1 cellular context compared by ENCODE assay signal in the genomic region with DNA sequence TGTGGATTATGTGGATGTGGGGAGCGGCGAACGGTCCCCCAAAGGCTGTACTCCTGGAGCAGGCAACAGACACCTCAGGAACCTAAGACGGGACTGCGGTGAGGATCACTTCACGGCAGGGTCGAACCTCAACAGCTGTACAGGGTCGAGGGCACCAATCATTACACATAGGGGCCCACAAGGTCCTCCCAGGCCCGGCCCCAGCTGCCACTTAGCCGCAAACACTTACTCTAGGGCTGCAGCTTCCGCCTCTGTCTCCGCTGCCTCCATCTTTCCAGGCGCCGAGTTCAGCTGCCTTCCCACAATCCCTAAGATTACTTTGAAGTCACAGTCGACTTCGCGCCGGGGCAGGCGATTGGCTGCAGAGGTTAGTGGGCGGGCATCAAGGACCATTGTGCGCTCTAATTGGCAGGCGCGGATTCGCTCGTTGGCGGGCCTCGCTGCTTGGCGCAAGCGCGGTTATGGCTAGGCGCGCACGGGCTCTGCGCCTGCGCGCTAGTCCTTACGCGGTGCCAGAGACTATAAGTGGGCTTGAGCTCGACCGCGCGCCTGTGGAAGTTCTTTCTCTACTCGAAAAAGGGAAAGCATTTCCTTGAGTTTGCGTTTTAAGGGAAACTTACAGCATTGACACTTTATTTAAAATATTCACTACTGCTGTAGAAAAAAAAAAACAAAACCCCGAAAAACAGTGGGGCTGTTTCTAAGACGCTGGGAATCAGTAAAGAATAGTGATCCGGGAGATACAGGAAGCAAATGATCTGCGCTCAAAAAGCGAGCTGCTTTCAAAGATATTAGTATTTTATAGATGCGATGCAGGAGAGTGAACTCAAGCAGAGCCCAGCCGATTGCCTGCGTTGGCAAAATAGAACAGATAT.
TF ChIP-seq lines count a peak whose summit lies in the region.

A gene with protein sequence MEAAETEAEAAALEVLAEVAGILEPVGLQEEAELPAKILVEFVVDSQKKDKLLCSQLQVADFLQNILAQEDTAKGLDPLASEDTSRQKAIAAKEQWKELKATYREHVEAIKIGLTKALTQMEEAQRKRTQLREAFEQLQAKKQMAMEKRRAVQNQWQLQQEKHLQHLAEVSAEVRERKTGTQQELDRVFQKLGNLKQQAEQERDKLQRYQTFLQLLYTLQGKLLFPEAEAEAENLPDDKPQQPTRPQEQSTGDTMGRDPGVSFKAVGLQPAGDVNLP (minus strand): TSS at position 293 of the 875 bp plus-strand sequence. CDS start 23 bp downstream, at position 270.

TF ChIP-seq in K562, 482 proteins besides CTCF, POLR2A, EP300 and RAD21 (continued from another document and continues in another):
- TF ChIP-seq NCOA6 (IDR thresholded peaks at IDR 0.05) (no peak), ZNF134 (CRISPR knock-in tag; conservative IDR thresholded peaks at IDR 0.05) (no peak), FOXK1 (CRISPR knock-in tag; IDR thresholded peaks at IDR 0.05; ENCODE audit: borderline replicate concordance) (no peak), SNIP1 (IDR thresholded peaks at IDR 0.05; ENCODE audit: low read depth) (no peak), E2F3 (CRISPR knock-in tag; IDR thresholded peaks at IDR 0.05) (peak; percentile 92), HSF4 (CRISPR knock-in tag; IDR thresholded peaks at IDR 0.05; ENCODE audit: borderline replicate concordance) (no peak), ZC3H11A (IDR thresholded peaks at IDR 0.05; ENCODE audit: low read depth, low read length) (no peak), KAT8 (IDR thresholded peaks at IDR 0.05; ENCODE audit: low read depth) (no peak), ZNF707 (CRISPR knock-in tag; conservative IDR thresholded peaks at IDR 0.05) (no peak), MYC (IDR thresholded peaks at IDR 0.05; ENCODE audit: low read depth, low read length) (0 out of 2 replicates have a peak, but pooled peaks have one; percentile 27), MYC (CRISPR knock-in tag; IDR thresholded peaks at IDR 0.05; ENCODE audit: borderline replicate concordance, low read depth) (no peak), ZNF696 (CRISPR knock-in tag; conservative IDR thresholded peaks at IDR 0.05) (no peak), ZNF644 (tag; IDR thresholded peaks at IDR 0.05; ENCODE audit: low read depth) (no peak), GATA2 (CRISPR knock-in tag; IDR thresholded peaks at IDR 0.05) (no peak), GATAD2B (IDR thresholded peaks at IDR 0.05; ENCODE audit: borderline replicate concordance) (no peak; the same call in 1 of the 2 replicates), LARP7 (IDR thresholded peaks at IDR 0.05) (no peak), NR4A1 (CRISPR knock-in tag; IDR thresholded peaks at IDR 0.05) (peak; percentile 58; the same call in 1 of the 2 replicates), NR4A1 (tag; IDR thresholded peaks at IDR 0.05) (no peak), TAF15 (IDR thresholded peaks at IDR 0.05; ENCODE audit: low read depth, low read length) (no peak), ELF1 (tag; IDR thresholded peaks at IDR 0.05) (0 out of 2 replicates have a peak, but pooled peaks have one; percentile 53), OTX1 (CRISPR knock-in tag; IDR thresholded peaks at IDR 0.05) (no peak), ZNF282 (CRISPR knock-in tag; IDR thresholded peaks at IDR 0.05) (no peak), CBX3 (IDR thresholded peaks at IDR 0.05; ENCODE audit: borderline replicate concordance in 1 of 2, low read length in 2 of 2) (no peak), SIX5 (IDR thresholded peaks at IDR 0.05; ENCODE audit: borderline replicate concordance in 1 of 2, insufficient read depth in 1 of 2, low read depth in 1 of 2, low read length in 2 of 2) (no peak), RBFOX2 (IDR thresholded peaks at IDR 0.05; ENCODE audit: low read depth, low read length) (peak; percentile 95), BRD9 (IDR thresholded peaks at IDR 0.05; ENCODE audit: low read depth, partially characterized antibody) (no peak), CEBPB (tag; IDR thresholded peaks at IDR 0.05) (no peak), ZBTB2 (IDR thresholded peaks at IDR 0.05) (peak; percentile 90), HMBOX1 (IDR thresholded peaks at IDR 0.05) (no peak), BDP1 (IDR thresholded peaks at IDR 0.05; ENCODE audit: insufficient read depth, insufficient read length) (no peak), ATF2 (CRISPR knock-in tag; IDR thresholded peaks at IDR 0.05) (no peak), CBFB (CRISPR knock-in tag; IDR thresholded peaks at IDR 0.05) (no peak), RCOR1 (IDR thresholded peaks at IDR 0.05; ENCODE audit: borderline replicate concordance in 1 of 2, low read depth in 2 of 2, low read length in 2 of 2) (no peak), NUFIP1 (IDR thresholded peaks at IDR 0.05; ENCODE audit: partially characterized antibody) (no peak), ZNF197 (CRISPR knock-in tag; IDR thresholded peaks at IDR 0.05; ENCODE audit: low read depth) (no peak), FOS (IDR thresholded peaks at IDR 0.05; ENCODE audit: extremely low read depth, insufficient read length) (peak; percentile 92), ARID2 (IDR thresholded peaks at IDR 0.05) (no peak), YY1 (IDR thresholded peaks at IDR 0.05; ENCODE audit: borderline replicate concordance in 1 of 3, control insufficient read depth in 1 of 3, extremely low read depth in 1 of 3, insufficient read depth in 3 of 3, insufficient read length in 1 of 3, insufficient replicate concordance in 2 of 3, low read depth in 1 of 3, low read length in 2 of 3) (peak; percentile 61 to 92 (median 77)), HNRNPL (IDR thresholded peaks at IDR 0.05; ENCODE audit: low read depth, low read length) (no peak), POLR2AphosphoS2 (IDR thresholded peaks at IDR 0.05; ENCODE audit: low read length) (peak; percentile 60; the same call in 1 of the 2 replicates), ILK (tag; IDR thresholded peaks at IDR 0.05; ENCODE audit: borderline replicate concordance, low read depth) (no peak), PTBP1 (IDR thresholded peaks at IDR 0.05; ENCODE audit: low read depth, low read length) (no peak), KDM2B (CRISPR knock-in tag; IDR thresholded peaks at IDR 0.05) (no peak), SETDB1 (IDR thresholded peaks at IDR 0.05; ENCODE audit: low read length) (peak; percentile 81), ZNF253 (CRISPR knock-in tag; conservative IDR thresholded peaks at IDR 0.05) (no peak), CBX2 (IDR thresholded peaks at IDR 0.05; ENCODE audit: insufficient read depth, low read length, poor library complexity, severe bottlenecking) (no peak), ZNF507 (tag; conservative IDR thresholded peaks at IDR 0.05) (no peak), GTF2A2 (tag; IDR thresholded peaks at IDR 0.05) (no peak), ZNF232 (CRISPR knock-in tag; IDR thresholded peaks at IDR 0.05) (no peak), ARID1B (IDR thresholded peaks at IDR 0.05) (no peak), L3MBTL2 (IDR thresholded peaks at IDR 0.05) (peak; percentile 71), SMAD2 (IDR thresholded peaks at IDR 0.05; ENCODE audit: low read depth, low read length) (no peak), LCOR (CRISPR knock-in tag; IDR thresholded peaks at IDR 0.05) (no peak), MECOM (CRISPR knock-in tag; IDR thresholded peaks at IDR 0.05) (no peak), ZNF592 (IDR thresholded peaks at IDR 0.05) (no peak), ZNF143 (CRISPR knock-in tag; IDR thresholded peaks at IDR 0.05) (peak; percentile 39; the same call in 1 of the 2 replicates), ZNF212 (CRISPR knock-in tag; IDR thresholded peaks at IDR 0.05) (no peak), EZH2 (IDR thresholded peaks at IDR 0.05; ENCODE audit: borderline replicate concordance, low read depth, low read length) (no peak)
- TF ChIP-seq, protein P1, sequence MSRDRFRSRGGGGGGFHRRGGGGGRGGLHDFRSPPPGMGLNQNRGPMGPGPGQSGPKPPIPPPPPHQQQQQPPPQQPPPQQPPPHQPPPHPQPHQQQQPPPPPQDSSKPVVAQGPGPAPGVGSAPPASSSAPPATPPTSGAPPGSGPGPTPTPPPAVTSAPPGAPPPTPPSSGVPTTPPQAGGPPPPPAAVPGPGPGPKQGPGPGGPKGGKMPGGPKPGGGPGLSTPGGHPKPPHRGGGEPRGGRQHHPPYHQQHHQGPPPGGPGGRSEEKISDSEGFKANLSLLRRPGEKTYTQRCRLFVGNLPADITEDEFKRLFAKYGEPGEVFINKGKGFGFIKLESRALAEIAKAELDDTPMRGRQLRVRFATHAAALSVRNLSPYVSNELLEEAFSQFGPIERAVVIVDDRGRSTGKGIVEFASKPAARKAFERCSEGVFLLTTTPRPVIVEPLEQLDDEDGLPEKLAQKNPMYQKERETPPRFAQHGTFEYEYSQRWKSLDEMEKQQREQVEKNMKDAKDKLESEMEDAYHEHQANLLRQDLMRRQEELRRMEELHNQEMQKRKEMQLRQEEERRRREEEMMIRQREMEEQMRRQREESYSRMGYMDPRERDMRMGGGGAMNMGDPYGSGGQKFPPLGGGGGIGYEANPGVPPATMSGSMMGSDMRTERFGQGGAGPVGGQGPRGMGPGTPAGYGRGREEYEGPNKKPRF (IDR thresholded peaks at IDR 0.05; ENCODE audit: low read depth, low read length), result no peak
- TF ChIP-seq, protein P2, sequence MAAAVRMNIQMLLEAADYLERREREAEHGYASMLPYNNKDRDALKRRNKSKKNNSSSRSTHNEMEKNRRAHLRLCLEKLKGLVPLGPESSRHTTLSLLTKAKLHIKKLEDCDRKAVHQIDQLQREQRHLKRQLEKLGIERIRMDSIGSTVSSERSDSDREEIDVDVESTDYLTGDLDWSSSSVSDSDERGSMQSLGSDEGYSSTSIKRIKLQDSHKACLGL (CRISPR knock-in tag; IDR thresholded peaks at IDR 0.05; ENCODE audit: borderline replicate concordance, poor library complexity, severe bottlenecking), result no peak
- TF ChIP-seq, protein P3, sequence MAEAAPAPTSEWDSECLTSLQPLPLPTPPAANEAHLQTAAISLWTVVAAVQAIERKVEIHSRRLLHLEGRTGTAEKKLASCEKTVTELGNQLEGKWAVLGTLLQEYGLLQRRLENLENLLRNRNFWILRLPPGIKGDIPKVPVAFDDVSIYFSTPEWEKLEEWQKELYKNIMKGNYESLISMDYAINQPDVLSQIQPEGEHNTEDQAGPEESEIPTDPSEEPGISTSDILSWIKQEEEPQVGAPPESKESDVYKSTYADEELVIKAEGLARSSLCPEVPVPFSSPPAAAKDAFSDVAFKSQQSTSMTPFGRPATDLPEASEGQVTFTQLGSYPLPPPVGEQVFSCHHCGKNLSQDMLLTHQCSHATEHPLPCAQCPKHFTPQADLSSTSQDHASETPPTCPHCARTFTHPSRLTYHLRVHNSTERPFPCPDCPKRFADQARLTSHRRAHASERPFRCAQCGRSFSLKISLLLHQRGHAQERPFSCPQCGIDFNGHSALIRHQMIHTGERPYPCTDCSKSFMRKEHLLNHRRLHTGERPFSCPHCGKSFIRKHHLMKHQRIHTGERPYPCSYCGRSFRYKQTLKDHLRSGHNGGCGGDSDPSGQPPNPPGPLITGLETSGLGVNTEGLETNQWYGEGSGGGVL (CRISPR knock-in tag; IDR thresholded peaks at IDR 0.05), result no peak
